In genomic region chr9:33739407-33739806, GRCh38 we compare ENCODE assay signal across 35 cellular contexts. TPM values are rescaled to one million over a fixed set of nuclear protein-coding genes. Genes with fewer than 3 reads are reported as not detected.
"Had no signal": no experiment of that assay in that cellular context is flagged by ENCODE, and none has a peak within 500 bp of the region (broad histone marks: within the 10 kb centered on the region; RNA-seq: fewer than 3 reads in every experiment).

No MANE protein-coding gene starts in this region.

- H3K36me3 ChIP-seq: ascending aorta, breast epithelium, Peyer's patch, SJSA1 had no signal

- H3K27ac ChIP-seq: ascending aorta, breast epithelium, KMS-11, SJSA1 had no signal

- H3K27ac Mint-ChIP-seq: activated CD4-positive, alpha-beta T cell treated with anti-CD3 and anti-CD28 coated beads for 36 hours; activated CD4-positive, alpha-beta T cell treated with anti-CD3 and anti-CD28 coated beads, Interleukin-2, amount 10 ng/mL, durations not matched to agents 7 days and 5 days; activated CD8-positive, alpha-beta T cell treated with anti-CD3 and anti-CD28 coated beads, Interleukin-2, amount 10 ng/mL, durations not matched to agents 7 days and 5 days; activated naive CD4-positive, alpha-beta T cell treated with anti-CD3 and anti-CD28 coated beads, Interleukin-2, amount 50 U/mL, for 24 hours; activated naive CD8-positive, alpha-beta T cell treated with anti-CD3 and anti-CD28 coated beads, Interleukin-2, amount 10 ng/mL, durations not matched to agents 7 days and 5 days; activated T-cell treated with anti-CD3 and anti-CD28 coated beads, Interleukin-2, amount 50 U/mL, for 24 hours; activated T-helper 2 cell treated with anti-CD3 and anti-CD28 coated beads, Interferon-gamma antibody, Interleukin-2, Interleukin-4, amounts not matched to agents 10 μg/mL and 5 μg/mL and 100 μg/mL, durations not matched to agents 14 hours and 24 hours and 36 hours; T-helper 1 cell treated with Interleukin-12 subunit alpha and Interleukin-12 subunit beta and Interleukin-4 antibody, amounts not matched to agents 30 μg/mL and 1 μg/mL, for 36 hours; T-helper 2 cell treated with Interferon-gamma antibody and Interleukin-4, amounts not matched to agents 5 μg/mL and 100 μg/mL, for 36 hours; WTC11 had no signal

- H3K9ac ChIP-seq: KMS-11, SK-N-SH had no signal

- H3K4me3 ChIP-seq: ascending aorta, breast epithelium, Peyer's patch, SJSA1 had no signal

- H3K9me3 ChIP-seq: Peyer's patch, SJSA1, SK-N-SH had no signal

- H3K36me3 Mint-ChIP-seq: activated naive CD8-positive, alpha-beta T cell treated with anti-CD3 and anti-CD28 coated beads, Interleukin-2, amount 10 ng/mL, durations not matched to agents 7 days and 5 days; WTC11 had no signal

- H3K27me3 ChIP-seq: ascending aorta, breast epithelium, Peyer's patch, SJSA1 had no signal

- ATAC-seq: activated CD4-positive, alpha-beta T cell treated with anti-CD3 and anti-CD28 coated beads for 36 hours; activated CD4-positive, CD25-positive, alpha-beta regulatory T cell treated with anti-CD3 and anti-CD28 coated beads, Interleukin-2, amount 50 U/mL, for 24 hours; activated CD8-positive, alpha-beta T cell treated with anti-CD3 and anti-CD28 coated beads, Interleukin-2, amount 10 ng/mL, durations not matched to agents 7 days and 5 days; PC-3; WTC11 had no signal

- H3K9me3 Mint-ChIP-seq: activated CD4-positive, alpha-beta T cell treated with anti-CD3 and anti-CD28 coated beads, Interleukin-2, amount 10 ng/mL, durations not matched to agents 7 days and 5 days; T-helper 2 cell treated with Interferon-gamma antibody and Interleukin-4, amounts not matched to agents 5 μg/mL and 100 μg/mL, for 36 hours had no signal

- H3K4me2 ChIP-seq: KMS-11, SK-N-SH had no signal

- H3K4me1 ChIP-seq: ascending aorta, breast epithelium, Peyer's patch, SJSA1 had no signal

- DNase-seq: activated CD4-positive, alpha-beta T cell treated with anti-CD3 and anti-CD28 coated beads for 36 hours; activated CD4-positive, alpha-beta T cell treated with anti-CD3 and anti-CD28 coated beads, Interleukin-2, amount 10 ng/mL, durations not matched to agents 7 days and 5 days; activated CD4-positive, alpha-beta T cell treated with anti-CD3 and anti-CD28 coated beads, Interleukin-2, amount 50 U/mL, for 48 hours; activated CD8-positive, alpha-beta T cell treated with anti-CD3 and anti-CD28 coated beads, Interleukin-2, amount 10 ng/mL, durations not matched to agents 7 days and 5 days; activated gamma-delta T cell; activated naive CD4-positive, alpha-beta T cell treated with Interleukin-2 at 50 U/mL for 16 hours; activated naive CD8-positive, alpha-beta T cell treated with anti-CD3 and anti-CD28 coated beads, Interleukin-2, amount 10 ng/mL, durations not matched to agents 7 days and 5 days; activated T-cell treated with anti-CD3 and anti-CD28 coated beads, Interleukin-2, amount 50 U/mL, for 24 hours; amygdala; NCI-H1048; NCI-H1105 treated with DMSO at 0.1 percent for 48 hours; NCI-H1436; NCI-H1694; NCI-H1930; NCI-H2171; NCI-H510A; NCI-H526; NCI-H748 treated with DMSO at 0.1 percent for 48 hours; NK-92 treated with Interleukin-12 subunit alpha and Interleukin-12 subunit beta, amount 100 ng/mL, for 24 hours; Peyer's patch; RPMI8226; SHP77 treated with DMSO at 0.1 percent for 48 hours; SK-N-SH had no signal

- H3K4me3 Mint-ChIP-seq: activated CD4-positive, alpha-beta T cell treated with anti-CD3 and anti-CD28 coated beads for 36 hours; activated CD4-positive, alpha-beta T cell treated with anti-CD3 and anti-CD28 coated beads, Interleukin-2, amount 10 ng/mL, durations not matched to agents 7 days and 5 days; activated CD8-positive, alpha-beta T cell treated with anti-CD3 and anti-CD28 coated beads, Interleukin-2, amount 10 ng/mL, durations not matched to agents 7 days and 5 days; activated naive CD4-positive, alpha-beta T cell treated with anti-CD3 and anti-CD28 coated beads, Interleukin-2, amount 50 U/mL, for 24 hours; activated naive CD8-positive, alpha-beta T cell treated with anti-CD3 and anti-CD28 coated beads, Interleukin-2, amount 10 ng/mL, durations not matched to agents 7 days and 5 days; activated T-cell treated with anti-CD3 and anti-CD28 coated beads, Interleukin-2, amount 50 U/mL, for 24 hours; T-helper 1 cell treated with Interleukin-12 subunit alpha and Interleukin-12 subunit beta and Interleukin-4 antibody, amounts not matched to agents 30 μg/mL and 1 μg/mL, for 36 hours; T-helper 2 cell treated with Interferon-gamma antibody and Interleukin-4, amounts not matched to agents 5 μg/mL and 100 μg/mL, for 36 hours; WTC11 had no signal

- H3K9me2 ChIP-seq: SK-N-SH had no signal

- H3K4me1 Mint-ChIP-seq: activated CD4-positive, alpha-beta T cell treated with anti-CD3 and anti-CD28 coated beads for 36 hours; activated CD4-positive, alpha-beta T cell treated with anti-CD3 and anti-CD28 coated beads, Interleukin-2, amount 10 ng/mL, durations not matched to agents 7 days and 5 days; activated naive CD4-positive, alpha-beta T cell treated with anti-CD3 and anti-CD28 coated beads, Interleukin-2, amount 50 U/mL, for 24 hours had no signal

RNA-seq across cellular contexts. Expression of gene PRSS3, which starts 56.0 kb away (rescaled TPM):
- total RNA-seq: activated CD4-positive, alpha-beta T cell treated with anti-CD3 and anti-CD28 coated beads for 36 hours; activated CD4-positive, alpha-beta T cell treated with anti-CD3 and anti-CD28 coated beads, Interleukin-2, amount 10 ng/mL, durations not matched to agents 7 days and 5 days; activated CD8-positive, alpha-beta T cell treated with anti-CD3 and anti-CD28 coated beads, Interleukin-2, amount 10 ng/mL, durations not matched to agents 7 days and 5 days; activated naive CD8-positive, alpha-beta T cell treated with anti-CD3 and anti-CD28 coated beads, Interleukin-2, amount 10 ng/mL, durations not matched to agents 7 days and 5 days; activated T-helper 2 cell treated with anti-CD3 and anti-CD28 coated beads, Interferon-gamma antibody, Interleukin-2, Interleukin-4, amounts not matched to agents 10 μg/mL and 5 μg/mL and 100 μg/mL, durations not matched to agents 14 hours and 24 hours and 36 hours; ascending aorta; cardiac septum; SJSA1 had no signal
